Comparison of ENCODE assay signal across 12 cellular contexts in the genomic region with DNA sequence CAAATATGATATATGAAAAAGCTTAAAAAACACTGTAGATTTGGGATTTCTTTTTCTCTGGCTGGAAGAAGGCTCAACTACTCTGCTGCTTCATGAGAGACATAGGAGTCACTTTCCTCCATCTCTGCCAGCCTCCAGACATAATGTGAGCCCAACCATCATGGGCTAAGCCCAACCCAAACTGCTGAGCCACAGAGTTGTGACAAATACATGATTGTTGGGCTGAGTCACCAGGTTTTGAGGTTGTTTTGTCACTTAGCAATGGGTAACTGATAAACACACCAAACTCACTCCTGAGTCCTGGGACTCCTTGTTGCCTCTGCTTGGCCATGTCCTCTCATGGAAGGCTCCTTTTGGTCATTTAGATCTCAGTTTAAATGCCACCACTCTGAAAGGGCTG.
DNase-seq lines count a peak whose midpoint lies in the region; ATAC-seq and TF ChIP-seq lines count a peak whose summit lies in the region.
"Had no signal": no experiment of that assay in that cellular context is flagged by ENCODE, and none has a peak within 500 bp of the region (broad histone marks: within the 10 kb centered on the region; RNA-seq: fewer than 3 reads in every experiment).

No MANE protein-coding gene starts in this region.

- H3K27ac ChIP-seq in body of pancreas: no peak overlapping the region
- H3K27ac ChIP-seq: lower lobe of right lung had no signal

- no peaks in the 10 kb centered on the region for H3K9me3 ChIP-seq in body of pancreas
- H3K9me3 ChIP-seq: lower lobe of right lung had no signal

- peak; percentile 73 for DNase-seq in AG08396 (ENCODE audit: low spot score)
- peak; percentile 15 for DNase-seq in HS-5 (ENCODE audit: low read depth)
- peak in 3 of 4 donors; percentile 16 to 19 (median 17) for DNase-seq in body of pancreas
- DNase-seq in kidney glomerular epithelial cell (lab: John Stamatoyannopoulos, UW): peak; percentile 50
- DNase-seq in NCI-H524 treated with DMSO at 0.1 percent for 48 hours (lab: John Stamatoyannopoulos, UW): no peak
- no peak for DNase-seq in CD1c-positive myeloid dendritic cell (ENCODE audit: extremely low spot score)
- DNase-seq in GM10266 (ENCODE audit: extremely low spot score): no peak
- DNase-seq: effector CD4-positive, alpha-beta T cell; lower lobe of right lung; NCI-H524 had no signal

- no peaks in the 10 kb centered on the region for H3K27me3 ChIP-seq in body of pancreas

- H3K36me3 ChIP-seq in body of pancreas (replicated peaks in 1 of 2; ENCODE audit: insufficient read depth in 1 of 2, low read depth in 2 of 2): no peaks in the 10 kb centered on the region
- H3K36me3 ChIP-seq: lower lobe of right lung had no signal

- intact Hi-C loops in body of pancreas (cut with DNase I): no loop called here

- H3K4me1 ChIP-seq in body of pancreas: no peaks in the 10 kb centered on the region
- H3K4me1 ChIP-seq: lower lobe of right lung had no signal

- no peak for TF ChIP-seq CTCF in body of pancreas (IDR thresholded peaks at IDR 0.05)
- TF ChIP-seq CTCF in GM10266 (IDR thresholded peaks at IDR 0.05; ENCODE audit: control insufficient read depth, insufficient read depth, low read depth, missing control alignments): no peak

- no peak for TF ChIP-seq POLR2A in body of pancreas (IDR thresholded peaks at IDR 0.05)

- no peak overlapping the region for H3K4me3 ChIP-seq in body of pancreas
- H3K4me3 ChIP-seq: lower lobe of right lung had no signal

- peak; percentile 77 for ATAC-seq in body of pancreas
- ATAC-seq in HG03139 (IDR thresholded peaks at IDR 0.05; ENCODE audit: unreplicated experiment): no peak
- ATAC-seq: sciatic nerve had no signal

Comparison
In these comparisons a context has a peak if more than half of its experiments do, and no peak if none do; other contexts are left out.
1. DNase-seq: peak in AG08396 (single experiment), HS-5 (single experiment), body of pancreas (3 of 4) and kidney glomerular epithelial cell (single experiment); none in NCI-H524 treated with DMSO at 0.1 percent for 48 hours (single experiment), CD1c-positive myeloid dendritic cell (single experiment) and GM10266 (single experiment).